11 cellular contexts compared by ENCODE assay signal in the genomic region with DNA sequence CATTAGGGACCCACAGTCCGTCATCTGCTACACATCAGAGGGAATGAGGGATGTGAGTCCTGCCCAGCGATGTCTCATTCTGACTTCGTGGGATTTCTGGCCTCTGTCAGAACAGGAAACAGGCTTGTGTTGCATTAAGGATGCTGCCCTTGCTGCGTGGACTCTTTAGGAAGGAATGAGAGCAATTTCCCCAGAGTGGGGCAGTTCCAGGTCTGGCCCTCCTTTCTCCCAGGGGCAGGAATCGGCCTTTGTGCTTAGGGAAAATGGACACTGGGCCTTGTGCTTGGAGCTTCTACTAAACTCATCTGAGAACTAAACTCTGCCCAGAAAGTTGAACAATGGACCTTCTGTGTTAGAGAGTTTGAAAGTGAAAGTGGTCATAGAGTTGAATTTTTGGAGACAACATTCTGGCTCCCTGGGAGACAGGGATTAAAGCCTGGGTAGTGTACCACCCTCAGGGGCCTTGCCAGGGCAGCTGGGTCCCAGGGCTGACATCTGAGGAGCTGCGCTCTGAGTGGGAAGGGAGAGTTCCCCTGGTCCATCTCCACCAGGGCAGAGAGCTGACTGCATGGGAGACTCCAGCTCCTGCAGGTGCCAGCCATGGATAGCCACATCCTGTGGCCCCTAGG. TPM values are rescaled to one million over a fixed set of nuclear protein-coding genes. Genes with fewer than 3 reads are reported as not detected.
DNase-seq lines count a peak whose midpoint lies in the region; ATAC-seq and TF ChIP-seq lines count a peak whose summit lies in the region.
"Had no signal": no experiment of that assay in that cellular context is flagged by ENCODE, and none has a peak within 500 bp of the region (broad histone marks: within the 10 kb centered on the region; RNA-seq: fewer than 3 reads in every experiment).

No MANE protein-coding gene starts in this region.

- peak overlapping the region; percentile 80 for H2AFZ ChIP-seq in IMR-90 (replicated peaks; ENCODE audit: low read length, poor library complexity)
- no peak overlapping the region for H2AFZ ChIP-seq in trophoblast cell (ENCODE audit: insufficient read depth, low read length, poor library complexity)

- CTCF ChIA-PET in IMR-90 (lab: Yijun Ruan, JAX): interaction anchor here (1.3 kb wide), 1 partner anchor 18 kb away, joined by 3 read pairs; no protein-coding TSS in a partner anchor

- peak overlapping the region; percentile 65; the same call in 1 of the 2 replicates for H2BK20ac ChIP-seq in IMR-90 (ENCODE audit: low read depth, low read length)

- no peaks in the 10 kb centered on the region for H3K36me3 ChIP-seq in IMR-90 (ENCODE audit: control insufficient read depth, insufficient read depth, low read length)
- no peaks in the 10 kb centered on the region for H3K36me3 ChIP-seq in tibial nerve
- H3K36me3 ChIP-seq in trophoblast cell (ENCODE audit: control insufficient read depth in 1 of 2, insufficient read depth in 2 of 2, low read length in 2 of 2): no peaks in the 10 kb centered on the region

- peaks cover 24% of the 10 kb centered on the region for H3K4me1 ChIP-seq in IMR-90 (ENCODE audit: control insufficient read depth, insufficient read depth, low read length)
- peaks cover 0 to 41% (median 18%) of the 10 kb centered on the region in 4 donors for H3K4me1 ChIP-seq in tibial nerve
- H3K4me1 ChIP-seq in trophoblast cell (ENCODE audit: control insufficient read depth in 1 of 2, insufficient read depth in 2 of 2, low read length in 2 of 2): peaks cover 4 to 11% of the 10 kb centered on the region in 2 experiments

- H2AK5ac ChIP-seq in IMR-90 (ENCODE audit: low read depth, low read length): peak overlapping the region; percentile 60; the same call in 1 of the 2 replicates
- H2AK5ac ChIP-seq in trophoblast cell (ENCODE audit: low read length): no peak overlapping the region

- H4K8ac ChIP-seq in IMR-90 (ENCODE audit: low read depth in 2 of 2, low read length in 2 of 2) (peak overlapping the region in 1 of 2 experiments; percentile 88; a peak in 3 of 4 replicates), trophoblast cell (ENCODE audit: low read depth, low read length) (no peak overlapping the region)

- H2AK9ac ChIP-seq in IMR-90 (replicated peaks; ENCODE audit: low read depth, low read length, poor library complexity): no peak overlapping the region

- H2BK120ac ChIP-seq in IMR-90 (ENCODE audit: low read depth, low read length): peak overlapping the region; percentile 38
- H2BK120ac ChIP-seq in trophoblast cell (ENCODE audit: insufficient read depth, low read length, poor library complexity): no peak overlapping the region

- no peak overlapping the region for H4K12ac ChIP-seq in trophoblast cell (ENCODE audit: low read depth, low read length)

- H2BK5ac ChIP-seq in IMR-90 (ENCODE audit: low read depth, low read length, poor library complexity, severe bottlenecking): no peak overlapping the region
- no peak overlapping the region for H2BK5ac ChIP-seq in trophoblast cell (ENCODE audit: low read depth, low read length, poor library complexity)

- peak overlapping the region; percentile 16; the same call in 1 of the 2 replicates for H3K27ac ChIP-seq in IMR-90 (ENCODE audit: insufficient read depth, low read length)
- peak overlapping the region; percentile 20 to 88 (median 74) for H3K27ac ChIP-seq in tibial nerve
- H3K27ac ChIP-seq in trophoblast cell (ENCODE audit: low read depth, low read length): no peak overlapping the region
- H3K27ac ChIP-seq: RWPE1 had no signal

- TF ChIP-seq POLR2A in IMR-90 (IDR thresholded peaks at IDR 0.05; ENCODE audit: low read depth, low read length): no peak
- no peak for TF ChIP-seq POLR2A in tibial nerve (IDR thresholded peaks at IDR 0.05)

- H3K14ac ChIP-seq in IMR-90 (replicated peaks; ENCODE audit: low read depth, low read length) (peak overlapping the region; percentile 64), trophoblast cell (ENCODE audit: low read length) (no peak overlapping the region)

- H3K56ac ChIP-seq in IMR-90 (ENCODE audit: extremely low read depth, insufficient read depth, low read length): peak overlapping the region; percentile 35; the same call in 1 of the 2 replicates

- H3K9ac ChIP-seq in IMR-90 (ENCODE audit: low read depth, low read length) (peak overlapping the region; percentile 12; the same call in 1 of the 2 replicates), trophoblast cell (ENCODE audit: low read length) (no peak overlapping the region)

- TF ChIP-seq CTCF in IMR-90 (conservative IDR thresholded peaks at IDR 0.05; ENCODE audit: low read depth, low read length) (no peak), tibial nerve (IDR thresholded peaks at IDR 0.05) (no peak)

- TF ChIP-seq RAD21 in IMR-90 (IDR thresholded peaks at IDR 0.05; ENCODE audit: low read length): no peak

- H4K91ac ChIP-seq in IMR-90 (ENCODE audit: insufficient read depth, low read depth, low read length) (peak overlapping the region; percentile 6; the same call in 1 of the 2 replicates), trophoblast cell (ENCODE audit: low read depth, low read length) (no peak overlapping the region)

- DNase-seq in IMR-90: peak; percentile 73
- DNase-seq in cerebellar cortex (ENCODE audit: low spot score): peak; percentile 6
- peak; percentile 69 for DNase-seq in iris pigment epithelial cell (ENCODE audit: low read depth)
- DNase-seq in tibial nerve (ENCODE audit: low spot score in 2 of 2): no peak
- no peak for DNase-seq in SIG-M5 treated with dmso at 0.1 percent for 504 hours (lab: John Stamatoyannopoulos, UW; ENCODE audit: unreplicated experiment)
- no peak for DNase-seq in stimulated activated CD4-positive, alpha-beta T cell treated with anti-CD3 and anti-CD28 coated beads, Interleukin-2, amount 100 ng/mL, for 24 hours
- no peak for DNase-seq in trophoblast cell
- DNase-seq: activated CD8-positive, alpha-beta T cell treated with anti-CD3 and anti-CD28 coated beads for 36 hours; NCI-H1694 treated with DMSO at 0.1 percent for 48 hours had no signal

- TF ChIP-seq EP300 in tibial nerve (IDR thresholded peaks at IDR 0.05): peak in 1 of 2 donors; percentile 67

- H3K27me3 ChIP-seq in IMR-90 (ENCODE audit: control insufficient read depth, insufficient read depth, low read length): peaks cover 11% of the 10 kb centered on the region
- no peaks in the 10 kb centered on the region for H3K27me3 ChIP-seq in tibial nerve
- H3K27me3 ChIP-seq in trophoblast cell (ENCODE audit: insufficient read depth, low read length): no peaks in the 10 kb centered on the region

- H3K23ac ChIP-seq in IMR-90 (ENCODE audit: low read depth, low read length) (no peak overlapping the region), trophoblast cell (ENCODE audit: low read length) (no peak overlapping the region)

- peak overlapping the region; percentile 37; the same call in 2 of the 3 replicates for H2BK15ac ChIP-seq in IMR-90 (ENCODE audit: low read depth, low read length)

- H3K4me3 ChIP-seq in IMR-90 (ENCODE audit: insufficient read depth, low read depth, low read length) (no peak overlapping the region), tibial nerve (peak overlapping the region in 1 of 4 donors; percentile 3), trophoblast cell (ENCODE audit: low read depth, low read length) (no peak overlapping the region)
- H3K4me3 ChIP-seq: skin epidermis had no signal

- peak overlapping the region; percentile 69 for H4K5ac ChIP-seq in IMR-90 (ENCODE audit: low read depth, low read length)

- no peaks in the 10 kb centered on the region; the same call in 1 of the 2 replicates for H4K20me1 ChIP-seq in IMR-90 (ENCODE audit: insufficient read depth, low read length)

- no TSS peak for BruUV-seq in IMR-90 (replicated peaks; lab: Mats Ljungman, UMichigan)

- dilution Hi-C loops in IMR-90 (cut with HindIII; ENCODE audit: low sequenced_read_pairs, unreplicated experiment): no loop called here

- H3K9me3 ChIP-seq in IMR-90 (ENCODE audit: control insufficient read depth, insufficient read depth, low read length) (0 out of 2 replicates have a peak, but pooled peaks cover 2% of the 10 kb centered on the region), tibial nerve (no peaks in the 10 kb centered on the region), trophoblast cell (ENCODE audit: insufficient read depth, low read depth, low read length) (peaks cover 2% of the 10 kb centered on the region)

- in situ Hi-C loops in IMR-90 (cut with MboI; ENCODE audit: low sequenced_read_pairs): no loop called here

- no peak overlapping the region for H2BK12ac ChIP-seq in trophoblast cell (ENCODE audit: low read length)

- H3K18ac ChIP-seq in IMR-90 (ENCODE audit: low read depth, low read length) (peak overlapping the region; percentile 77), trophoblast cell (ENCODE audit: low read length) (no peak overlapping the region)

- peaks cover 14% of the 10 kb centered on the region for H3K9me1 ChIP-seq in IMR-90 (ENCODE audit: insufficient read depth, low read length)

- no CpG with 5 or more reads among the region's 6 CpGs for WGBS in IMR-90 (ENCODE audit: extremely low coverage in 2 of 2, insufficient read length in 1 of 2), 2 experiments
- 30 to 48% methylated on average over 6 of the region's 6 CpGs for WGBS in tibial nerve, 2 donors
- no CpG with 5 or more reads among the region's 6 CpGs for WGBS in trophoblast cell (ENCODE audit: extremely low coverage, insufficient coverage, insufficient read length)

- H3K79me2 ChIP-seq in trophoblast cell (ENCODE audit: control insufficient read depth, insufficient read depth, low read length, poor library complexity): no peaks in the 10 kb centered on the region

- POLR2A ChIA-PET in IMR-90 (lab: Charles Lee; ENCODE audit: unreplicated experiment): no interaction called here

- H3K4ac ChIP-seq in IMR-90 (ENCODE audit: low read depth, low read length): peak overlapping the region; percentile 2
- no peak overlapping the region for H3K4ac ChIP-seq in trophoblast cell (ENCODE audit: low read depth, low read length)

- ATAC-seq in IMR-90 (ENCODE audit: low read depth): peak; percentile 62

- H3K79me1 ChIP-seq in IMR-90 (ENCODE audit: low read depth in 1 of 2, low read length in 2 of 2): no peaks in the 10 kb centered on the region
- H3K79me1 ChIP-seq in trophoblast cell (ENCODE audit: low read length): no peaks in the 10 kb centered on the region

- intact Hi-C loops in IMR-90 (cut with micrococcal nuclease): loop anchor here (5.0 kb wide), 1 partner anchor 206 kb away; no protein-coding TSS in a partner anchor

- H3K4me2 ChIP-seq in IMR-90 (ENCODE audit: low read depth, low read length): peak overlapping the region; percentile 66
- no peak overlapping the region for H3K4me2 ChIP-seq in trophoblast cell (ENCODE audit: low read length)

TF ChIP-seq in IMR-90, 13 proteins besides CTCF, POLR2A, EP300 and RAD21 (continues in another document):
- TF ChIP-seq RCOR1 (IDR thresholded peaks at IDR 0.05; ENCODE audit: insufficient replicate concordance, low read length): no peak

RNA-seq across cellular contexts. Expression of gene S1PR3, which starts 37.8 kb away (rescaled TPM):
- total RNA-seq in IMR-90 (2012; rRNA removed) (28.7 and 31.1 TPM in 2 replicates), tibial nerve (10 to 100 TPM; 13.0 to 25.8 (median 14.5) TPM)
- polyA plus RNA-seq in IMR-90 (2012; rRNA removed): 25.0 and 28.4 TPM in 2 replicates
- 16.1 and 27.1 TPM in 2 replicates for polyA plus RNA-seq in IMR-90 (2012; cell fraction: cytosol; rRNA removed)
- 9.5 and 9.8 TPM in 2 replicates for polyA plus RNA-seq in IMR-90 (2012; cell fraction: nucleus; rRNA removed; ENCODE audit: low replicate concordance)
- polyA plus RNA-seq in trophoblast cell (2013): 62.7 and 63.6 TPM in 2 replicates

Comparison
In these comparisons a context has a peak if more than half of its experiments do, and no peak if none do; other contexts are left out.
1. DNase-seq: peak in IMR-90 (single experiment), cerebellar cortex (single experiment) and iris pigment epithelial cell (single experiment); none in tibial nerve (0 of 2), SIG-M5 treated with dmso at 0.1 percent for 504 hours (single experiment), stimulated activated CD4-positive, alpha-beta T cell treated with anti-CD3 and anti-CD28 coated beads, Interleukin-2, amount 100 ng/mL, for 24 hours (0 of 2) and trophoblast cell (0 of 2).